18 cellular contexts compared by ENCODE assay signal in genomic region chr4:13328591-13328990, GRCh38.
"Had no signal": no experiment of that assay in that cellular context is flagged by ENCODE, and none has a peak within 500 bp of the region (broad histone marks: within the 10 kb centered on the region; RNA-seq: fewer than 3 reads in every experiment).

No MANE protein-coding gene starts in this region.

- H3K27ac ChIP-seq: dorsolateral prefrontal cortex, esophagus muscularis mucosa, gastrocnemius medialis, heart right ventricle, thoracic aorta had no signal

- H3K4me3 ChIP-seq: dorsolateral prefrontal cortex, esophagus muscularis mucosa, gastrocnemius medialis, heart right ventricle, thoracic aorta had no signal

- H3K4me1 ChIP-seq: esophagus muscularis mucosa, gastrocnemius medialis had no signal

- H3K27me3 ChIP-seq: dorsolateral prefrontal cortex, esophagus muscularis mucosa, gastrocnemius medialis, heart right ventricle had no signal

- ATAC-seq: activated CD4-positive, CD25-positive, alpha-beta regulatory T cell treated with anti-CD3 and anti-CD28 coated beads, Interleukin-2, amount 50 U/mL, for 24 hours; activated CD8-positive, alpha-beta memory T cell treated with anti-CD3 and anti-CD28 coated beads, Interleukin-2, amount 10 ng/mL, durations not matched to agents 7 days and 5 days; gastrocnemius medialis; heart right ventricle; left ventricle myocardium superior had no signal

- H3K4me3 Mint-ChIP-seq: activated CD8-positive, alpha-beta memory T cell treated with anti-CD3 and anti-CD28 coated beads, Interleukin-2, amount 10 ng/mL, durations not matched to agents 7 days and 5 days; activated naive CD8-positive, alpha-beta T cell treated with anti-CD3 and anti-CD28 coated beads for 36 hours; activated T-cell treated with anti-CD3 and anti-CD28 coated beads, Interleukin-2, amount 50 U/mL, for 24 hours; nephron progenitor cell; stimulated activated naive CD8-positive, alpha-beta T cell treated with anti-CD3 and anti-CD28 coated beads, Interleukin-15, Interleukin-2, amounts not matched to agents 100 ng/mL and 50 ng/mL, for 24 hours; T-helper 2 cell treated with Interferon-gamma antibody and Interleukin-4, amounts not matched to agents 5 μg/mL and 100 μg/mL, for 36 hours had no signal

- H3K4me1 Mint-ChIP-seq: activated CD8-positive, alpha-beta memory T cell treated with anti-CD3 and anti-CD28 coated beads, Interleukin-2, amount 10 ng/mL, durations not matched to agents 7 days and 5 days had no signal

- H3K27ac Mint-ChIP-seq: activated CD8-positive, alpha-beta memory T cell treated with anti-CD3 and anti-CD28 coated beads, Interleukin-2, amount 10 ng/mL, durations not matched to agents 7 days and 5 days; activated naive CD8-positive, alpha-beta T cell treated with anti-CD3 and anti-CD28 coated beads for 36 hours; activated T-cell treated with anti-CD3 and anti-CD28 coated beads, Interleukin-2, amount 50 U/mL, for 24 hours; nephron progenitor cell; stimulated activated naive CD8-positive, alpha-beta T cell treated with anti-CD3 and anti-CD28 coated beads, Interleukin-15, Interleukin-2, amounts not matched to agents 100 ng/mL and 50 ng/mL, for 24 hours; T-helper 2 cell treated with Interferon-gamma antibody and Interleukin-4, amounts not matched to agents 5 μg/mL and 100 μg/mL, for 36 hours had no signal

- H3K36me3 ChIP-seq: esophagus muscularis mucosa, gastrocnemius medialis, heart right ventricle, thoracic aorta had no signal

- H3K9me3 ChIP-seq: esophagus muscularis mucosa, gastrocnemius medialis, heart right ventricle, thoracic aorta had no signal

- DNase-seq: activated CD4-positive, alpha-beta T cell treated with anti-CD3 and anti-CD28 coated beads, Interleukin-2, amount 50 U/mL, for 48 hours; activated CD8-positive, alpha-beta memory T cell treated with anti-CD3 and anti-CD28 coated beads, Interleukin-2, amount 10 ng/mL, durations not matched to agents 7 days and 5 days; activated gamma-delta T cell; activated naive CD8-positive, alpha-beta T cell treated with anti-CD3 and anti-CD28 coated beads for 36 hours; activated T-cell treated with anti-CD3 and anti-CD28 coated beads, Interleukin-2, amount 50 U/mL, for 24 hours; dorsolateral prefrontal cortex; gastrocnemius medialis; heart right ventricle; islet precursor cell; left ventricle myocardium superior; nephron progenitor cell; stimulated activated CD4-positive, alpha-beta T cell treated with anti-CD3 and anti-CD28 coated beads, Interleukin-4, amount 100 ng/mL, for 1 hour; stimulated activated CD8-positive, alpha-beta memory T cell treated with anti-CD3 and anti-CD28 coated beads, Interleukin-4, amount 100 ng/mL, for 48 hours had no signal

- H3K27me3 Mint-ChIP-seq: activated CD8-positive, alpha-beta memory T cell treated with anti-CD3 and anti-CD28 coated beads, Interleukin-2, amount 10 ng/mL, durations not matched to agents 7 days and 5 days; activated naive CD8-positive, alpha-beta T cell treated with anti-CD3 and anti-CD28 coated beads for 36 hours; activated T-cell treated with anti-CD3 and anti-CD28 coated beads, Interleukin-2, amount 50 U/mL, for 24 hours; stimulated activated naive CD8-positive, alpha-beta T cell treated with anti-CD3 and anti-CD28 coated beads, Interleukin-15, Interleukin-2, amounts not matched to agents 100 ng/mL and 50 ng/mL, for 24 hours had no signal

- H3K9me3 Mint-ChIP-seq: nephron progenitor cell; stimulated activated naive CD8-positive, alpha-beta T cell treated with anti-CD3 and anti-CD28 coated beads, Interleukin-15, Interleukin-2, amounts not matched to agents 100 ng/mL and 50 ng/mL, for 24 hours; T-helper 2 cell treated with Interferon-gamma antibody and Interleukin-4, amounts not matched to agents 5 μg/mL and 100 μg/mL, for 36 hours had no signal
